Comparison of ENCODE assay signal across 13 cellular contexts in genomic region chr12:62724285-62724684, GRCh38.
DNase-seq lines count a peak whose midpoint lies in the region; ATAC-seq, FAIRE-seq and TF ChIP-seq lines count a peak whose summit lies in the region.
"Had no signal": no experiment of that assay in that cellular context is flagged by ENCODE, and none has a peak within 500 bp of the region (broad histone marks: within the 10 kb centered on the region; RNA-seq: fewer than 3 reads in every experiment).

No MANE protein-coding gene starts in this region.

- H3K36me3 ChIP-seq in H1 (ENCODE audit: control insufficient read depth in 2 of 4, insufficient read depth in 4 of 4, low read length in 3 of 4) (0 out of 8 replicates have a peak, but pooled peaks cover 0 to 2% (median 0%) of the 10 kb centered on the region in 4 experiments), neural progenitor cell (no peaks in the 10 kb centered on the region)

- DNase-seq in AG04450 (ENCODE audit: low read depth, low spot score), result no peak
- peak; percentile 12 for DNase-seq in Jurkat, Clone E6-1 (ENCODE audit: low read depth, low spot score)
- no peak for DNase-seq in H1 (ENCODE audit: low read depth in 1 of 2, low spot score in 2 of 2)
- no peak for DNase-seq in neural progenitor cell (ENCODE audit: low spot score)
- DNase-seq in stimulated activated CD4-positive, alpha-beta T cell treated with anti-CD3 and anti-CD28 coated beads, Interleukin-4, amount 100 ng/mL, for 1 hour, result no peak
- no peak for DNase-seq in hypothalamus (lab: John Stamatoyannopoulos, UW)
- DNase-seq: activated CD8-positive, alpha-beta memory T cell treated with anti-CD3 and anti-CD28 coated beads, Interleukin-2, amount 50 U/mL, for 4 hours had no signal

- 79% methylated on average over 3 of the region's 3 CpGs; no CpG with 5 or more reads in 1 of the 2 experiments for WGBS in H1 (ENCODE audit: extremely low coverage in 1 of 2, insufficient coverage in 1 of 2, insufficient read length in 1 of 2, insufficient replicate concordance in 2 of 2, low coverage in 1 of 2, low lambda C conversion rate in 2 of 2, missing lambda C conversion rate in 1 of 2), 2 experiments

- no peak overlapping the region for H2BK5ac ChIP-seq in H1 (ENCODE audit: low read depth, low read length)

- H3K27me3 ChIP-seq in AG04450 (ENCODE audit: control insufficient read depth, insufficient read depth, low read length) (no peaks in the 10 kb centered on the region), H1 (replicated peaks in 1 of 4; ENCODE audit: control insufficient read depth in 3 of 4, extremely low read depth in 1 of 4, insufficient read depth in 3 of 4, low read length in 3 of 4) (no peaks in the 10 kb centered on the region), neural progenitor cell (no peaks in the 10 kb centered on the region)
- H3K27me3 ChIP-seq: neutrophil had no signal

- TF ChIP-seq RAD21 in H1 (IDR thresholded peaks at IDR 0.05 in 1 of 2, conservative IDR thresholded peaks at IDR 0.05 in 1 of 2; ENCODE audit: low read depth in 2 of 2, low read length in 2 of 2), result no peak

- no peak overlapping the region for H3K4me3 Mint-ChIP-seq in neural progenitor cell
- H3K4me3 Mint-ChIP-seq: activated naive CD8-positive, alpha-beta T cell; central memory CD8-positive, alpha-beta T cell had no signal

- H2BK12ac ChIP-seq in H1 (ENCODE audit: low read depth, low read length), result no peak overlapping the region; the same call in 1 of the 2 replicates

- H3K9me3 Mint-ChIP-seq in neural progenitor cell, result no peaks in the 10 kb centered on the region
- H3K9me3 Mint-ChIP-seq: central memory CD8-positive, alpha-beta T cell had no signal

- peaks cover 2 to 3% of the 10 kb centered on the region in 2 experiments; a peak in 2 of 4 replicates for H3K79me2 ChIP-seq in H1 (ENCODE audit: control insufficient read depth in 1 of 2, insufficient read depth in 2 of 2, low read length in 2 of 2)
- no peaks in the 10 kb centered on the region for H3K79me2 ChIP-seq in neural progenitor cell (ENCODE audit: low read depth)

- H4K5ac ChIP-seq in H1 (ENCODE audit: insufficient read length, low read depth, low read length), result no peak overlapping the region

- H2AK5ac ChIP-seq in H1 (ENCODE audit: low read depth, low read length), result 0 out of 2 replicates have a peak overlapping the region, but pooled peaks have one; percentile 34

- no peak overlapping the region for H2BK20ac ChIP-seq in H1 (ENCODE audit: low read length)

- H3K4me3 ChIP-seq in AG04450 (ENCODE audit: low read depth, low read length) (no peak overlapping the region), H1 (ENCODE audit: extremely low read depth in 1 of 4, insufficient read depth in 2 of 4, low read depth in 3 of 4, low read length in 4 of 4) (no peak overlapping the region), neural progenitor cell (no peak overlapping the region)
- H3K4me3 ChIP-seq in Jurkat, Clone E6-1 (ENCODE audit: low read length), result no peak overlapping the region
- H3K4me3 ChIP-seq: lung had no signal

- H3K56ac ChIP-seq in H1 (replicated peaks; ENCODE audit: insufficient read length, low read depth, low read length), result no peak overlapping the region

- TF ChIP-seq CTCF in AG04450 (IDR thresholded peaks at IDR 0.05; ENCODE audit: low read depth, low read length) (no peak), H1 (IDR thresholded peaks at IDR 0.05; ENCODE audit: control extremely low read depth in 1 of 3, insufficient read depth in 1 of 3, low read depth in 1 of 3, low read length in 3 of 3) (no peak), neural progenitor cell (IDR thresholded peaks at IDR 0.05) (no peak)

- peaks cover 10% of the 10 kb centered on the region for H3K27me3 Mint-ChIP-seq in neural progenitor cell (ENCODE audit: insufficient read depth, low read depth)
- H3K27me3 Mint-ChIP-seq: central memory CD8-positive, alpha-beta T cell had no signal

- H3K4me1 ChIP-seq in H1 (replicated peaks in 1 of 4; ENCODE audit: control insufficient read depth in 3 of 4, insufficient read depth in 4 of 4, low read length in 3 of 4) (peaks cover 13 to 22% (median 19%) of the 10 kb centered on the region in 4 experiments), neural progenitor cell (peaks cover 30% of the 10 kb centered on the region)

- H3K27ac ChIP-seq in AG04450 (ENCODE audit: low read depth, low read length), result peak overlapping the region; percentile 55
- H3K27ac ChIP-seq in H1 (ENCODE audit: low read depth, low read length), result no peak overlapping the region
- no peak overlapping the region for H3K27ac ChIP-seq in neural progenitor cell
- H3K27ac ChIP-seq: neutrophil had no signal

- H3K4me2 ChIP-seq in H1 (ENCODE audit: insufficient read depth in 1 of 2, low read depth in 2 of 2, low read length in 2 of 2) (peak overlapping the region in 1 of 2 experiments; percentile 53; a peak in 1 of 4 replicates), neural progenitor cell (no peak overlapping the region)

- H4K91ac ChIP-seq in H1 (replicated peaks; ENCODE audit: insufficient read length, low read length), result peak overlapping the region; percentile 22

- no peak overlapping the region for H2BK15ac ChIP-seq in H1 (ENCODE audit: low read length)

- no peak for TF ChIP-seq POLR2A in H1 (IDR thresholded peaks at IDR 0.05; ENCODE audit: control extremely low read depth in 1 of 2, low read depth in 2 of 2, low read length in 2 of 2)

- CTCF ChIA-PET in AG04450 (lab: Charles Lee), result interaction anchor here (1.0 kb wide), 1 partner anchor 70 kb away, joined by 3 read pairs; no protein-coding TSS in a partner anchor
- CTCF ChIA-PET in H1 (lab: Charles Lee; ENCODE audit: partially characterized antibody), result interaction anchor here (0.6 to 1.6 kb wide), 4 partner anchors 22 to 289 kb away, joined by 3 to 5 read pairs (median 3); no protein-coding TSS in a partner anchor

- H3K4ac ChIP-seq in H1 (replicated peaks; ENCODE audit: insufficient read length, low read depth, low read length), result no peak overlapping the region

- H3K9me3 ChIP-seq in AG04450 (ENCODE audit: control insufficient read depth, insufficient read depth, low read length), result no peaks in the 10 kb centered on the region
- no peaks in the 10 kb centered on the region for H3K9me3 ChIP-seq in H1 (ENCODE audit: insufficient read depth in 2 of 2, low read depth in 1 of 2, low read length in 1 of 2)
- H3K9me3 ChIP-seq in neural progenitor cell (ENCODE audit: low read depth), result no peaks in the 10 kb centered on the region
- H3K9me3 ChIP-seq: neutrophil had no signal

- H3K27ac Mint-ChIP-seq in neural progenitor cell, result peak overlapping the region; percentile 85
- H3K27ac Mint-ChIP-seq: activated naive CD8-positive, alpha-beta T cell had no signal

- no peak for TF ChIP-seq EP300 in H1 (IDR thresholded peaks at IDR 0.05; ENCODE audit: borderline replicate concordance in 1 of 2, low read depth in 2 of 2, low read length in 2 of 2)

- ATAC-seq in activated CD4-positive, CD25-positive, alpha-beta regulatory T cell treated with anti-CD3 and anti-CD28 coated beads, Interleukin-2, amount 50 U/mL, for 24 hours, result no peak
- no peak for ATAC-seq in GM21381 (IDR thresholded peaks at IDR 0.05; ENCODE audit: unreplicated experiment)

- H3K14ac ChIP-seq in H1 (ENCODE audit: insufficient read length), result no peak overlapping the region

- H3K23me2 ChIP-seq in H1 (ENCODE audit: low read depth, low read length), result no peaks in the 10 kb centered on the region

- H3F3A ChIP-seq in neural progenitor cell (ENCODE audit: low read depth), result no peaks in the 10 kb centered on the region

- no peak overlapping the region for H3K9ac ChIP-seq in H1 (replicated peaks in 1 of 4; ENCODE audit: extremely low read depth in 1 of 4, low read depth in 3 of 4, low read length in 3 of 4)
- no peak overlapping the region for H3K9ac ChIP-seq in neural progenitor cell

- no peaks in the 10 kb centered on the region for H3K79me1 ChIP-seq in H1 (ENCODE audit: low read depth, low read length)

- peaks cover 10% of the 10 kb centered on the region for H3K36me3 Mint-ChIP-seq in neural progenitor cell
- H3K36me3 Mint-ChIP-seq: activated naive CD8-positive, alpha-beta T cell had no signal

- H4K20me1 ChIP-seq in H1 (replicated peaks in 1 of 2; ENCODE audit: control insufficient read depth in 1 of 2, insufficient read depth in 2 of 2, low read length in 2 of 2) (no peaks in the 10 kb centered on the region), neural progenitor cell (ENCODE audit: low read depth) (no peaks in the 10 kb centered on the region)

- POLR2A ChIA-PET in AG04450 (lab: Yijun Ruan, JAX), result interaction anchor here (0.5 to 1.1 kb wide), 2 partner anchors 119 to 121 kb away, joined by 3 to 6 read pairs; no protein-coding TSS in a partner anchor
- POLR2A ChIA-PET in H1 (lab: Charles Lee; ENCODE audit: partially characterized antibody), result interaction anchor here (0.9 to 1.8 kb wide), 2 partner anchors 8 to 18 kb away, joined by 4 to 8 read pairs; no protein-coding TSS in a partner anchor

- no peak overlapping the region for H3K23ac ChIP-seq in H1 (ENCODE audit: insufficient read length)

- no peak for FAIRE-seq in H1 (lab: Jason Lieb, UNC)

- H2BK120ac ChIP-seq in H1 (replicated peaks; ENCODE audit: low read depth, low read length), result no peak overlapping the region

- no peak overlapping the region; the same call in 1 of the 2 replicates for H3K18ac ChIP-seq in H1 (ENCODE audit: extremely low read depth, low read length)

- H2AFZ ChIP-seq in H1 (ENCODE audit: low read length) (no peak overlapping the region), neural progenitor cell (replicated peaks) (no peak overlapping the region)

- H3K4me1 Mint-ChIP-seq in neural progenitor cell, result peaks cover 47% of the 10 kb centered on the region
- H3K4me1 Mint-ChIP-seq: central memory CD8-positive, alpha-beta T cell had no signal

- H4K8ac ChIP-seq in H1 (ENCODE audit: extremely low read depth, insufficient read depth, low read length), result no peak overlapping the region

TF ChIP-seq in H1, 55 proteins besides CTCF, POLR2A, EP300 and RAD21:
- TF ChIP-seq KDM1A (IDR thresholded peaks at IDR 0.05; ENCODE audit: borderline replicate concordance, low read length), result no peak
- TF ChIP-seq BRCA1 (IDR thresholded peaks at IDR 0.05; ENCODE audit: low read depth, low read length), result no peak
- no peak for TF ChIP-seq BCL11A (IDR thresholded peaks at IDR 0.05; ENCODE audit: low read depth in 2 of 2, low read length in 2 of 2)
- TF ChIP-seq RFX5 (IDR thresholded peaks at IDR 0.05; ENCODE audit: borderline replicate concordance, low read depth, low read length), result no peak
- no peak for TF ChIP-seq BACH1 (IDR thresholded peaks at IDR 0.05; ENCODE audit: low read length)
- no peak for TF ChIP-seq RBBP5 (IDR thresholded peaks at IDR 0.05; ENCODE audit: borderline replicate concordance, low read depth, low read length)
- no peak for TF ChIP-seq SAP30 (IDR thresholded peaks at IDR 0.05; ENCODE audit: insufficient read depth, insufficient replicate concordance, low read length)
